8 cellular contexts compared by ENCODE assay signal in genomic region chr4:121726642-121727268, GRCh38. TPM values are rescaled to one million over a fixed set of nuclear protein-coding genes. Genes with fewer than 3 reads are reported as not detected.
DNase-seq lines count a peak whose midpoint lies in the region; ATAC-seq, FAIRE-seq and TF ChIP-seq lines count a peak whose summit lies in the region.

No MANE protein-coding gene starts in this region.

- no peak for DNase-seq in activated CD4-positive, CD25-positive, alpha-beta regulatory T cell (lab: John Stamatoyannopoulos, UW)
- DNase-seq in central memory CD4-positive, alpha-beta T cell, result peak; percentile 27
- peak; percentile 22 for DNase-seq in urothelium cell line (ENCODE audit: low spot score)

- H3K9me3 ChIP-seq in OCI-LY1 (ENCODE audit: low read length) (no peaks in the 10 kb centered on the region), liver (ENCODE audit: control insufficient read depth in 4 of 4, low read length in 3 of 4) (no peaks in the 10 kb centered on the region)

- H3K4me1 ChIP-seq in OCI-LY1 (ENCODE audit: insufficient read depth, low read length, severe bottlenecking), result no peaks in the 10 kb centered on the region
- H3K4me1 ChIP-seq in liver (ENCODE audit: control insufficient read depth in 4 of 4, insufficient read depth in 4 of 4, low read length in 3 of 4), result peaks cover 0 to 5% (median 3%) of the 10 kb centered on the region in 4 donors

- H3K27ac ChIP-seq in OCI-LY1 (ENCODE audit: low read depth, low read length, poor library complexity, severe bottlenecking) (no peak overlapping the region), liver (ENCODE audit: low read depth in 1 of 2, low read length in 2 of 2) (no peak overlapping the region)

- H3K36me3 ChIP-seq in OCI-LY1 (ENCODE audit: insufficient read depth, low read length), result no peaks in the 10 kb centered on the region
- H3K36me3 ChIP-seq in liver (ENCODE audit: control insufficient read depth in 4 of 4, insufficient read depth in 3 of 4, low read depth in 1 of 4, low read length in 3 of 4), result no peaks in the 10 kb centered on the region

- no peaks in the 10 kb centered on the region for H3F3A ChIP-seq in OCI-LY1 (ENCODE audit: insufficient read depth, low read length)

- H3K4me2 ChIP-seq in OCI-LY1 (ENCODE audit: low read length), result no peak overlapping the region

- TF ChIP-seq CTCF in OCI-LY1 (IDR thresholded peaks at IDR 0.05; ENCODE audit: low read length) (peak; percentile 69), liver (IDR thresholded peaks at IDR 0.05; ENCODE audit: low read depth, low read length, missing input control) (peak; percentile 79)

- no peaks in the 10 kb centered on the region for H4K20me1 ChIP-seq in OCI-LY1 (ENCODE audit: insufficient read depth, low read length)

- H3K9me2 ChIP-seq in OCI-LY1 (ENCODE audit: low read depth, low read length), result no peaks in the 10 kb centered on the region

- H2AFZ ChIP-seq in OCI-LY1 (ENCODE audit: low read length), result no peak overlapping the region

- H3K4me3 ChIP-seq in OCI-LY1 (ENCODE audit: low read depth, low read length, poor library complexity, severe bottlenecking) (no peak overlapping the region), liver (ENCODE audit: low read depth in 1 of 3, low read length in 3 of 3) (no peak overlapping the region)

- TF ChIP-seq RAD21 in liver (IDR thresholded peaks at IDR 0.05), result peak; percentile 88 to 94

- H3K9ac ChIP-seq in OCI-LY1 (ENCODE audit: low read length) (no peak overlapping the region), liver (ENCODE audit: low read depth in 1 of 2, low read length in 2 of 2) (no peak overlapping the region)

- no peaks in the 10 kb centered on the region for H3K79me2 ChIP-seq in OCI-LY1 (ENCODE audit: insufficient read depth, low read length)

- no peak for FAIRE-seq in urothelium cell line (lab: Jason Lieb, UNC)

- ATAC-seq in activated CD4-positive, CD25-positive, alpha-beta regulatory T cell treated with anti-CD3 and anti-CD28 coated beads, Interleukin-2, amount 50 U/mL, for 24 hours, result peak; percentile 79 to 84
- ATAC-seq in GM19397 (IDR thresholded peaks at IDR 0.05; ENCODE audit: unreplicated experiment) (peak; percentile 92), HG03342 (IDR thresholded peaks at IDR 0.05; ENCODE audit: unreplicated experiment) (peak; percentile 95)

- H3K27me3 ChIP-seq in OCI-LY1 (ENCODE audit: insufficient read depth, low read length), result no peaks in the 10 kb centered on the region
- H3K27me3 ChIP-seq in liver (ENCODE audit: control insufficient read depth in 4 of 4, insufficient read depth in 4 of 4, low read length in 3 of 4), result no peaks in the 10 kb centered on the region

- WGBS in liver, result 31% methylated on average over 3 of the region's 3 CpGs

TF ChIP-seq in liver, 16 proteins besides CTCF, POLR2A, EP300 and RAD21:
- TF ChIP-seq YY1 (IDR thresholded peaks at IDR 0.05) (peak; percentile 21), ATF3 (IDR thresholded peaks at IDR 0.05) (no peak)

RNA-seq across cellular contexts. Expression of gene ANXA5, which starts 30.0 kb away (rescaled TPM):
- 10 to 100 TPM; 82.5 to 91.6 TPM for total RNA-seq in liver
- polyA plus RNA-seq in liver, result 100 to 1,000 TPM in 1 of 2 donors, 10 to 100 TPM in 1; 71.0 to 131 TPM

RNA-seq across cellular contexts. Expression of gene SMIM43, which starts 38.2 kb away (rescaled TPM):
- total RNA-seq in liver, result not detected
- polyA plus RNA-seq in liver, result not detected

Comparison
In these comparisons a context has a peak if more than half of its experiments do, and no peak if none do; other contexts are left out.
1. DNase-seq: peak in central memory CD4-positive, alpha-beta T cell (single experiment) and urothelium cell line (single experiment); none in activated CD4-positive, CD25-positive, alpha-beta regulatory T cell (0 of 4).
2. Peak in every context shown above with its lines, with median percentiles within 50 percentile points of each other: ATAC-seq.